In the genomic region with DNA sequence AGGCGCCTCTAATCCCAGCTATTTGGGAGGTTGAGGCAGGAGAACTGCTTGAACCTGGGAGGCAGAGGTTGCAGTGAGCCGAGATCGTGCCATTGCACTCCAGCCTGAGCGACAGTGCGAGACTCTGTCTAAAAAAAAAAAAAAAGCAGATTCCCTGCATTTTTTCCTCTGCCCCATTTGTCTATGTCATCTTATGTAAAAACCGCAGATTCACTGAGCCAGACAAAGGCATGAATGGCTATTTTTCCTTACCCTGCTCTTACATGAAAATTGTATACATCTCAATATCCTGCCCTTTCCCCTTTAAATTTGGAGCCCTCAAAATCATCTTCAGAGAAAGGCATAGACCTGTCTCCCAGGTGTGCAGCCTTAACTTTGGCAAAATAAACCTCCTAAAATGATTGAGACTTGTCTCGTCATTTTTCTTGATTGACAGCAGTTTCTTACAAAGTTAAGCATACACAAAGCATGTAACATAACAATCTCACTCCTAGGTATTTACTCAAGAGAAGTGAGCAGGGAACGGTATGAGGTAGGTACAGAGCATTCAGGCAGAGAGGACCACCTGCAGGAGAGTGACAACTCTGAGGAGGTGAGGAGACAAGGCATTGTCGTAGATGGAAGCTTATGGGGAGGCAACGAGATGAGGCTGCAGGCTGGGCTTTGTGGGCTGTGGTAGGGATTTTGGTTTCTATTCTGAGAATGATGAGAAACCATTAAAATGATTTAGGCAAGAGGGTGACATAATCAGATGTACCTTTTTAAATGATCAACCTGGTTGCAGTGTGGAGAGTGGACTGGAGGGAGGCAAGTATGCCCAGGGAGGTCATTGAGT, we compare ENCODE assay signal across 11 cellular contexts.
DNase-seq lines count a peak whose midpoint lies in the region; ATAC-seq lines count a peak whose summit lies in the region.
"Had no signal": no experiment of that assay in that cellular context is flagged by ENCODE, and none has a peak within 500 bp of the region (broad histone marks: within the 10 kb centered on the region; RNA-seq: fewer than 3 reads in every experiment).

No MANE protein-coding gene starts in this region.

- DNase-seq in activated CD4-positive, alpha-beta T cell treated with anti-CD3 and anti-CD28 coated beads, Interleukin-2, amount 50 U/mL, for 1 hour, result peak; percentile 17
- peak; percentile 29 for DNase-seq in central memory CD4-positive, alpha-beta T cell
- DNase-seq in stimulated activated CD8-positive, alpha-beta memory T cell treated with anti-CD3 and anti-CD28 coated beads, Interleukin-2, amount 100 ng/mL, for 48 hours (ENCODE audit: low read depth in 2 of 2), result peak; percentile 22 to 31
- no peak for DNase-seq in NCI-H146 treated with DMSO at 0.1 percent for 48 hours (lab: John Stamatoyannopoulos, UW; ENCODE audit: unreplicated experiment)
- DNase-seq: cerebellar nuclear complex, COR-L47, NCI-H2171 treated with DMSO at 0.1 percent for 48 hours, OCI-M1 had no signal

- ATAC-seq in HG02938 (IDR thresholded peaks at IDR 0.05; ENCODE audit: unreplicated experiment) (peak; percentile 32), GM21447 (IDR thresholded peaks at IDR 0.05; ENCODE audit: unreplicated experiment) (no peak), HG03520 (IDR thresholded peaks at IDR 0.05; ENCODE audit: unreplicated experiment) (no peak)
